In genomic region chr2:7598402-7598801, GRCh38 we compare ENCODE assay signal across 22 cellular contexts.
"Had no signal": no experiment of that assay in that cellular context is flagged by ENCODE, and none has a peak within 500 bp of the region (broad histone marks: within the 10 kb centered on the region; RNA-seq: fewer than 3 reads in every experiment).

No MANE protein-coding gene starts in this region.

- H3K27ac ChIP-seq: esophagus squamous epithelium, gastroesophageal sphincter, neutrophil, psoas muscle, right lobe of liver, spleen, stomach, thoracic aorta, transverse colon had no signal

- H3K4me1 Mint-ChIP-seq: stimulated activated memory B cell treated with anti-CD40 and anti-IgM and Interleukin-4, amounts not matched to agents 10 μg/mL and 1 μg/mL and 100 μg/mL, for 72 hours had no signal

- DNase-seq: esophagus squamous epithelium; foreskin fibroblast; glutamatergic neuron; islet precursor cell; mammary epithelial cell; naive thymus-derived CD8-positive, alpha-beta T cell; psoas muscle; retina; right lobe of liver; spleen; stimulated activated CD4-positive, alpha-beta T cell treated with anti-CD3 and anti-CD28 coated beads, Interleukin-15, amount 100 ng/mL, for 24 hours; stimulated activated CD4-positive, alpha-beta T cell treated with anti-CD3 and anti-CD28 coated beads, Interleukin-1b, Interleukin-23, amount 100 ng/mL, for 48 hours; stimulated activated CD4-positive, alpha-beta T cell treated with anti-CD3 and anti-CD28 coated beads, Interleukin-4, amount 100 ng/mL, for 24 hours; stomach; substantia nigra; transverse colon had no signal

- H3K36me3 ChIP-seq: esophagus squamous epithelium, gastroesophageal sphincter, neutrophil, right lobe of liver, spleen, stomach, thoracic aorta, transverse colon had no signal

- H3K4me3 ChIP-seq: esophagus squamous epithelium, gastroesophageal sphincter, psoas muscle, right lobe of liver, spleen, stomach, thoracic aorta, transverse colon had no signal

- ATAC-seq: gastroesophageal sphincter; left lobe of liver; naive thymus-derived CD8-positive, alpha-beta T cell; psoas muscle; right lobe of liver; stimulated activated memory B cell treated with anti-CD40 and anti-IgM and Interleukin-4, amounts not matched to agents 10 μg/mL and 1 μg/mL and 100 μg/mL, for 72 hours had no signal

- H3K27me3 ChIP-seq: esophagus squamous epithelium, gastroesophageal sphincter, right lobe of liver, spleen, stomach, transverse colon had no signal

- H3K27ac Mint-ChIP-seq: dendritic cell treated with granulocyte-macrophage colony-stimulating factor and Interleukin-4, amounts not matched to agents 40 ng/mL and 50 ng/mL, for 4 days; stimulated activated memory B cell treated with anti-CD40 and anti-IgM and Interleukin-4, amounts not matched to agents 10 μg/mL and 1 μg/mL and 100 μg/mL, for 72 hours had no signal

- H3K9me3 ChIP-seq: esophagus squamous epithelium, gastroesophageal sphincter, neutrophil, psoas muscle, right lobe of liver, stomach, thoracic aorta, transverse colon had no signal

- H3K27me3 Mint-ChIP-seq: dendritic cell treated with granulocyte-macrophage colony-stimulating factor and Interleukin-4, amounts not matched to agents 40 ng/mL and 50 ng/mL, for 4 days; naive thymus-derived CD8-positive, alpha-beta T cell; stimulated activated memory B cell treated with anti-CD40 and anti-IgM and Interleukin-4, amounts not matched to agents 10 μg/mL and 1 μg/mL and 100 μg/mL, for 72 hours had no signal

- H3K36me3 Mint-ChIP-seq: stimulated activated memory B cell treated with anti-CD40 and anti-IgM and Interleukin-4, amounts not matched to agents 10 μg/mL and 1 μg/mL and 100 μg/mL, for 72 hours had no signal

- H3K4me3 Mint-ChIP-seq: dendritic cell treated with granulocyte-macrophage colony-stimulating factor and Interleukin-4, amounts not matched to agents 40 ng/mL and 50 ng/mL, for 4 days; naive thymus-derived CD8-positive, alpha-beta T cell; stimulated activated memory B cell treated with anti-CD40 and anti-IgM and Interleukin-4, amounts not matched to agents 10 μg/mL and 1 μg/mL and 100 μg/mL, for 72 hours had no signal

- H3K4me1 ChIP-seq: esophagus squamous epithelium, gastroesophageal sphincter, psoas muscle, right lobe of liver, spleen, stomach, transverse colon had no signal

- H3K9me3 Mint-ChIP-seq: dendritic cell treated with granulocyte-macrophage colony-stimulating factor and Interleukin-4, amounts not matched to agents 40 ng/mL and 50 ng/mL, for 4 days; stimulated activated memory B cell treated with anti-CD40 and anti-IgM and Interleukin-4, amounts not matched to agents 10 μg/mL and 1 μg/mL and 100 μg/mL, for 72 hours had no signal
